ENCODE assay signal across 22 cellular contexts in the genomic region with DNA sequence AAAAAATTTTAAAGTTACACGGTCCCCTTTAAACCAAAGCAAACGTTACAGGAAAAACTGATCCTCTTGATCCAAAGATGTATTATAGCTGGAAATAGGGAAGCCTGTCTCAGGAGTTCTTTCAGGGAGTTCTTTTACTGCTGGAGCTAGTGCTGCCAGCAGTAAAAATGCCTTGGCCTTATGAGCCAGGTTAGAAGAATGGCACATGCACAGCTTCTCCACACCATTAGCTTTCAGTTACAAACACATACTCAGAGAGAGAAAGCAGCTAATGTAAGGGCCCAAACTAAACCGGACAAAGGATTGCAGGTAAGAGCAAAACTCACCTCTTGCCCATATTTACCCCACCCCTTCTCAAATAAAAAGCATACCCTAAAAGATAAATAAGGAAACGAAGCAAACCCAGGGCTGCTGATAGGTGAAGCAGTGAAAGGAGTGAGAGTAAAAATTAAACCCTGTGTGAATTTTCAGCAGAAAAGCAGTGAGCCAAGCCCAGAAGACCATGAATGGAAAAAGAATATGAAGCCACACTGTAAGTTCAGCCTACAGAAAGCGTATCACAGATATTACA.
"Had no signal": no experiment of that assay in that cellular context is flagged by ENCODE, and none has a peak within 500 bp of the region (broad histone marks: within the 10 kb centered on the region; RNA-seq: fewer than 3 reads in every experiment).

No MANE protein-coding gene starts in this region.

- H3K9me3 ChIP-seq: heart left ventricle, ovary, tibial artery had no signal

- H3K4me3 Mint-ChIP-seq: activated CD4-positive, alpha-beta memory T cell treated with anti-CD3 and anti-CD28 coated beads for 36 hours; activated CD4-positive, alpha-beta T cell treated with anti-CD3 and anti-CD28 coated beads for 36 hours; activated naive CD4-positive, alpha-beta T cell treated with anti-CD3 and anti-CD28 coated beads, Interleukin-2, amount 50 U/mL, for 24 hours; memory B cell; naive thymus-derived CD4-positive, alpha-beta T cell; neural progenitor cell; stimulated activated naive CD8-positive, alpha-beta T cell treated with anti-CD3 and anti-CD28 coated beads, Interleukin-15, Interleukin-2, amounts not matched to agents 100 ng/mL and 50 ng/mL, for 24 hours; WTC11 had no signal

- H3K4me3 ChIP-seq: coronary artery, heart left ventricle, neural progenitor cell, ovary, tibial artery had no signal

- DNase-seq: activated CD4-positive, alpha-beta memory T cell treated with anti-CD3 and anti-CD28 coated beads for 36 hours; activated CD4-positive, alpha-beta T cell treated with anti-CD3 and anti-CD28 coated beads for 36 hours; activated effector memory CD4-positive, alpha-beta T cell treated with anti-CD3 and anti-CD28 coated beads, Interleukin-2, amount 50 U/mL, for 16 hours; activated T-cell treated with anti-CD3 and anti-CD28 coated beads, Interleukin-2, amount 50 U/mL, for 48 hours; anterior cingulate cortex; brain microvascular endothelial cell; central memory CD4-positive, alpha-beta T cell; heart left ventricle; naive thymus-derived CD4-positive, alpha-beta T cell; ovary; right cardiac atrium; stimulated activated CD4-positive, alpha-beta T cell treated with anti-CD3 and anti-CD28 coated beads, Interleukin-4, amount 100 ng/mL, for 24 hours; T-helper 1 cell; T-helper 9 cell; tibial artery had no signal

- H3K4me1 ChIP-seq: neural progenitor cell had no signal

- H3K36me3 ChIP-seq: neural progenitor cell, ovary had no signal

- ATAC-seq: activated CD4-positive, alpha-beta T cell treated with anti-CD3 and anti-CD28 coated beads for 36 hours; naive thymus-derived CD4-positive, alpha-beta T cell; right cardiac atrium; SK-N-SH treated with all-trans-retinoic acid at 6 μM for 48 hours; WTC11 had no signal

- H3K9me3 Mint-ChIP-seq: activated CD4-positive, alpha-beta memory T cell treated with anti-CD3 and anti-CD28 coated beads for 36 hours; activated naive CD4-positive, alpha-beta T cell treated with anti-CD3 and anti-CD28 coated beads, Interleukin-2, amount 50 U/mL, for 24 hours; memory B cell; naive thymus-derived CD4-positive, alpha-beta T cell; neural progenitor cell; stimulated activated naive CD8-positive, alpha-beta T cell treated with anti-CD3 and anti-CD28 coated beads, Interleukin-15, Interleukin-2, amounts not matched to agents 100 ng/mL and 50 ng/mL, for 24 hours; WTC11 had no signal

- H3K27me3 ChIP-seq: brain microvascular endothelial cell, heart left ventricle, neural progenitor cell, ovary, tibial artery had no signal

- H3K27me3 Mint-ChIP-seq: activated CD4-positive, alpha-beta memory T cell treated with anti-CD3 and anti-CD28 coated beads for 36 hours; activated CD4-positive, alpha-beta T cell treated with anti-CD3 and anti-CD28 coated beads for 36 hours; activated naive CD4-positive, alpha-beta T cell treated with anti-CD3 and anti-CD28 coated beads, Interleukin-2, amount 50 U/mL, for 24 hours; memory B cell; naive thymus-derived CD4-positive, alpha-beta T cell; stimulated activated naive CD8-positive, alpha-beta T cell treated with anti-CD3 and anti-CD28 coated beads, Interleukin-15, Interleukin-2, amounts not matched to agents 100 ng/mL and 50 ng/mL, for 24 hours had no signal

- H3K9ac ChIP-seq: neural progenitor cell had no signal

- H3K27ac ChIP-seq: brain microvascular endothelial cell, coronary artery, neural progenitor cell, ovary, tibial artery had no signal

- H3K27ac Mint-ChIP-seq: activated CD4-positive, alpha-beta memory T cell treated with anti-CD3 and anti-CD28 coated beads for 36 hours; activated CD4-positive, alpha-beta T cell treated with anti-CD3 and anti-CD28 coated beads for 36 hours; activated naive CD4-positive, alpha-beta T cell treated with anti-CD3 and anti-CD28 coated beads, Interleukin-2, amount 50 U/mL, for 24 hours; neural progenitor cell; stimulated activated naive CD8-positive, alpha-beta T cell treated with anti-CD3 and anti-CD28 coated beads, Interleukin-15, Interleukin-2, amounts not matched to agents 100 ng/mL and 50 ng/mL, for 24 hours; WTC11 had no signal
